In the genomic region with DNA sequence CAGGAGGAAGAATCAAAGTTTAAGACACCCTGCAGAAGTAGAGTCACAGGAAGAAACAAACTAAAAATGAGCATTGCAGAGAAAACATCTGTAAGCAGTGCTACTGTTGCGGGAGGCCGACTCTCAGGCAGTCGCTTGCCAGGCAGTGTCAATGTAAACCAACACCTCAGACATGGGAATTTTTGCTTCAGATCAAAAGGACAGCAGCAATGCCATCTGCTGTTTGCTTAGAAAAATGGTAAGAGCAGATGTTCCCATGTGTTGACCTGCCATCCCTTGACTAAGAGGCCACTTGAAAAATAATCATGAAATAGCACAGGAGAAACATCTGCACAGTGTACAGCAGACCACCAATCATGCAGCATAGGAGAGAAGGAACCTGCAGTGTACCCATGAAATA, we compare ENCODE assay signal across 13 cellular contexts.
DNase-seq lines count a peak whose midpoint lies in the region; ATAC-seq and TF ChIP-seq lines count a peak whose summit lies in the region.
"Had no signal": no experiment of that assay in that cellular context is flagged by ENCODE, and none has a peak within 500 bp of the region (broad histone marks: within the 10 kb centered on the region; RNA-seq: fewer than 3 reads in every experiment).

No MANE protein-coding gene starts in this region.

- TF ChIP-seq CTCF in A673 (conservative IDR thresholded peaks at IDR 0.05; ENCODE audit: low read depth, low read length) = peak; percentile 45
- TF ChIP-seq CTCF in WTC11 (IDR thresholded peaks at IDR 0.05) = no peak

- no peak overlapping the region for H3K27ac Mint-ChIP-seq in WTC11
- no peak overlapping the region for H3K27ac Mint-ChIP-seq in activated T-cell treated with anti-CD3 and anti-CD28 coated beads, Interleukin-2, amount 50 U/mL, for 24 hours
- H3K27ac Mint-ChIP-seq: effector memory CD8-positive, alpha-beta T cell; naive thymus-derived CD8-positive, alpha-beta T cell; T-helper 2 cell treated with Interferon-gamma antibody and Interleukin-4, amounts not matched to agents 5 μg/mL and 100 μg/mL, for 36 hours had no signal

- BruUV-seq in A673 (replicated peaks; lab: Mats Ljungman, UMichigan) = no TSS peak

- POLR2A ChIA-PET in A673 (lab: Charles Lee; ENCODE audit: low non-redundant PET) (no interaction called here), WTC11 (lab: Charles Lee) (no interaction called here)

- H3K4me1 ChIP-seq in A673 (ENCODE audit: insufficient read depth, low read length, poor library complexity, severe bottlenecking) = no peaks in the 10 kb centered on the region

- no peaks in the 10 kb centered on the region for H3K27me3 ChIP-seq in A673 (replicated peaks; ENCODE audit: insufficient read depth, low read depth, low read length, poor library complexity)

- no peaks in the 10 kb centered on the region for H3K36me3 Mint-ChIP-seq in WTC11
- H3K36me3 Mint-ChIP-seq in activated T-cell treated with anti-CD3 and anti-CD28 coated beads, Interleukin-2, amount 50 U/mL, for 24 hours (ENCODE audit: low read depth) = no peaks in the 10 kb centered on the region
- H3K36me3 Mint-ChIP-seq: naive thymus-derived CD8-positive, alpha-beta T cell had no signal

- intact Hi-C loops in A673 (cut with micrococcal nuclease; ENCODE audit: unreplicated experiment) = no loop called here

- no peaks in the 10 kb centered on the region for H3K36me3 ChIP-seq in A673 (ENCODE audit: insufficient read depth, low read length, poor library complexity, severe bottlenecking)

- no peaks in the 10 kb centered on the region for H3K9me3 Mint-ChIP-seq in WTC11
- H3K9me3 Mint-ChIP-seq in activated T-cell treated with anti-CD3 and anti-CD28 coated beads, Interleukin-2, amount 50 U/mL, for 24 hours = peaks cover 8% of the 10 kb centered on the region

- ATAC-seq in WTC11 (peak; percentile 51), HG03196 (IDR thresholded peaks at IDR 0.05; ENCODE audit: unreplicated experiment) (no peak), HG03097 (IDR thresholded peaks at IDR 0.05; ENCODE audit: low FRiP score, unreplicated experiment) (no peak)
- ATAC-seq: effector memory CD8-positive, alpha-beta T cell; naive thymus-derived CD8-positive, alpha-beta T cell had no signal

- CTCF ChIA-PET in A673 (lab: Charles Lee) = no interaction called here
- CTCF ChIA-PET in WTC11 (lab: Charles Lee) = no interaction called here

- H3K4me1 Mint-ChIP-seq in WTC11 = peaks cover 15% of the 10 kb centered on the region
- H3K4me1 Mint-ChIP-seq in activated T-cell treated with anti-CD3 and anti-CD28 coated beads, Interleukin-2, amount 50 U/mL, for 24 hours (ENCODE audit: low read depth) = no peaks in the 10 kb centered on the region
- H3K4me1 Mint-ChIP-seq: naive thymus-derived CD8-positive, alpha-beta T cell had no signal

- no peaks in the 10 kb centered on the region for H3K27me3 Mint-ChIP-seq in WTC11 (ENCODE audit: low read depth)
- H3K27me3 Mint-ChIP-seq in activated T-cell treated with anti-CD3 and anti-CD28 coated beads, Interleukin-2, amount 50 U/mL, for 24 hours = no peaks in the 10 kb centered on the region
- H3K27me3 Mint-ChIP-seq: effector memory CD8-positive, alpha-beta T cell had no signal

- no peak overlapping the region for H3K4me3 Mint-ChIP-seq in WTC11
- H3K4me3 Mint-ChIP-seq in activated T-cell treated with anti-CD3 and anti-CD28 coated beads, Interleukin-2, amount 50 U/mL, for 24 hours = no peak overlapping the region
- H3K4me3 Mint-ChIP-seq: effector memory CD8-positive, alpha-beta T cell; naive thymus-derived CD8-positive, alpha-beta T cell; T-helper 2 cell treated with Interferon-gamma antibody and Interleukin-4, amounts not matched to agents 5 μg/mL and 100 μg/mL, for 36 hours had no signal

- H3K27ac ChIP-seq in A673 (ENCODE audit: low read depth, low read length, poor library complexity, severe bottlenecking) = no peak overlapping the region

- DNase-seq in A673 (ENCODE audit: low spot score) = peak; percentile 36
- DNase-seq in HCEC 1CT = peak; percentile 54
- DNase-seq in NCI-H2171 treated with DMSO at 0.1 percent for 48 hours (lab: John Stamatoyannopoulos, UW) = peak; percentile 89
- no peak for DNase-seq in WTC11 (ENCODE audit: low spot score)
- no peak for DNase-seq in activated T-cell treated with anti-CD3 and anti-CD28 coated beads, Interleukin-2, amount 50 U/mL, for 24 hours
- DNase-seq in 8988T = no peak
- DNase-seq: amniotic stem cell; effector memory CD8-positive, alpha-beta T cell; naive thymus-derived CD8-positive, alpha-beta T cell; stimulated activated CD8-positive, alpha-beta memory T cell treated with anti-CD3 and anti-CD28 coated beads, Interleukin-4, amount 100 ng/mL, for 48 hours had no signal

- no peak overlapping the region for H3K4me3 ChIP-seq in A673 (ENCODE audit: low read depth, low read length, poor library complexity, severe bottlenecking)

- no peaks in the 10 kb centered on the region for H3K9me3 ChIP-seq in A673 (ENCODE audit: low read depth, low read length, poor library complexity, severe bottlenecking)

TF ChIP-seq in WTC11, 78 proteins besides CTCF, POLR2A, EP300 and RAD21 (continues in another document):
- TF ChIP-seq ZNF425 (CRISPR knock-in tag; conservative IDR thresholded peaks at IDR 0.05) (no peak), GABPB1 (CRISPR knock-in tag; IDR thresholded peaks at IDR 0.05) (no peak), ETV6 (CRISPR knock-in tag; IDR thresholded peaks at IDR 0.05) (no peak), TEAD4 (CRISPR knock-in tag; IDR thresholded peaks at IDR 0.05) (no peak), ZNF232 (CRISPR knock-in tag; IDR thresholded peaks at IDR 0.05) (no peak)
- TF ChIP-seq, protein P1, sequence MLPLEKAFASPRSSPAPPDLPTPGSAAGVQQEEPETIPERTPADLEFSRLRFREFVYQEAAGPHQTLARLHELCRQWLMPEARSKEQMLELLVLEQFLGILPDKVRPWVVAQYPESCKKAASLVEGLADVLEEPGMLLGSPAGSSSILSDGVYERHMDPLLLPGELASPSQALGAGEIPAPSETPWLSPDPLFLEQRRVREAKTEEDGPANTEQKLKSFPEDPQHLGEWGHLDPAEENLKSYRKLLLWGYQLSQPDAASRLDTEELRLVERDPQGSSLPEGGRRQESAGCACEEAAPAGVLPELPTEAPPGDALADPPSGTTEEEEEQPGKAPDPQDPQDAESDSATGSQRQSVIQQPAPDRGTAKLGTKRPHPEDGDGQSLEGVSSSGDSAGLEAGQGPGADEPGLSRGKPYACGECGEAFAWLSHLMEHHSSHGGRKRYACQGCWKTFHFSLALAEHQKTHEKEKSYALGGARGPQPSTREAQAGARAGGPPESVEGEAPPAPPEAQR (CRISPR knock-in tag; IDR thresholded peaks at IDR 0.05) = no peak
- TF ChIP-seq, protein P2, sequence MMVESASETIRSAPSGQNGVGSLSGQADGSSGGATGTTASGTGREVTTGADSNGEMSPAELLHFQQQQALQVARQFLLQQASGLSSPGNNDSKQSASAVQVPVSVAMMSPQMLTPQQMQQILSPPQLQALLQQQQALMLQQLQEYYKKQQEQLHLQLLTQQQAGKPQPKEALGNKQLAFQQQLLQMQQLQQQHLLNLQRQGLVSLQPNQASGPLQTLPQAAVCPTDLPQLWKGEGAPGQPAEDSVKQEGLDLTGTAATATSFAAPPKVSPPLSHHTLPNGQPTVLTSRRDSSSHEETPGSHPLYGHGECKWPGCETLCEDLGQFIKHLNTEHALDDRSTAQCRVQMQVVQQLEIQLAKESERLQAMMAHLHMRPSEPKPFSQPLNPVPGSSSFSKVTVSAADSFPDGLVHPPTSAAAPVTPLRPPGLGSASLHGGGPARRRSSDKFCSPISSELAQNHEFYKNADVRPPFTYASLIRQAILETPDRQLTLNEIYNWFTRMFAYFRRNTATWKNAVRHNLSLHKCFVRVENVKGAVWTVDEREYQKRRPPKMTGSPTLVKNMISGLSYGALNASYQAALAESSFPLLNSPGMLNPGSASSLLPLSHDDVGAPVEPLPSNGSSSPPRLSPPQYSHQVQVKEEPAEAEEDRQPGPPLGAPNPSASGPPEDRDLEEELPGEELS (CRISPR knock-in tag; IDR thresholded peaks at IDR 0.05) = no peak

Comparison
In these comparisons a context has a peak if more than half of its experiments do, and no peak if none do; other contexts are left out.
1. DNase-seq: peak in A673 (single experiment), HCEC 1CT (single experiment) and NCI-H2171 treated with DMSO at 0.1 percent for 48 hours (single experiment); none in WTC11 (single experiment), activated T-cell treated with anti-CD3 and anti-CD28 coated beads, Interleukin-2, amount 50 U/mL, for 24 hours (single experiment) and 8988T (single experiment).